Comparison of ENCODE assay signal across 1 cellular context in genomic region chr12:107670999-107671643, GRCh38.
TF ChIP-seq lines count a peak whose summit lies in the region.

No MANE protein-coding gene starts in this region.

TF ChIP-seq in GM12878, 131 proteins besides CTCF, POLR2A, EP300 and RAD21 (continued from another document):
- TF ChIP-seq, protein P1, sequence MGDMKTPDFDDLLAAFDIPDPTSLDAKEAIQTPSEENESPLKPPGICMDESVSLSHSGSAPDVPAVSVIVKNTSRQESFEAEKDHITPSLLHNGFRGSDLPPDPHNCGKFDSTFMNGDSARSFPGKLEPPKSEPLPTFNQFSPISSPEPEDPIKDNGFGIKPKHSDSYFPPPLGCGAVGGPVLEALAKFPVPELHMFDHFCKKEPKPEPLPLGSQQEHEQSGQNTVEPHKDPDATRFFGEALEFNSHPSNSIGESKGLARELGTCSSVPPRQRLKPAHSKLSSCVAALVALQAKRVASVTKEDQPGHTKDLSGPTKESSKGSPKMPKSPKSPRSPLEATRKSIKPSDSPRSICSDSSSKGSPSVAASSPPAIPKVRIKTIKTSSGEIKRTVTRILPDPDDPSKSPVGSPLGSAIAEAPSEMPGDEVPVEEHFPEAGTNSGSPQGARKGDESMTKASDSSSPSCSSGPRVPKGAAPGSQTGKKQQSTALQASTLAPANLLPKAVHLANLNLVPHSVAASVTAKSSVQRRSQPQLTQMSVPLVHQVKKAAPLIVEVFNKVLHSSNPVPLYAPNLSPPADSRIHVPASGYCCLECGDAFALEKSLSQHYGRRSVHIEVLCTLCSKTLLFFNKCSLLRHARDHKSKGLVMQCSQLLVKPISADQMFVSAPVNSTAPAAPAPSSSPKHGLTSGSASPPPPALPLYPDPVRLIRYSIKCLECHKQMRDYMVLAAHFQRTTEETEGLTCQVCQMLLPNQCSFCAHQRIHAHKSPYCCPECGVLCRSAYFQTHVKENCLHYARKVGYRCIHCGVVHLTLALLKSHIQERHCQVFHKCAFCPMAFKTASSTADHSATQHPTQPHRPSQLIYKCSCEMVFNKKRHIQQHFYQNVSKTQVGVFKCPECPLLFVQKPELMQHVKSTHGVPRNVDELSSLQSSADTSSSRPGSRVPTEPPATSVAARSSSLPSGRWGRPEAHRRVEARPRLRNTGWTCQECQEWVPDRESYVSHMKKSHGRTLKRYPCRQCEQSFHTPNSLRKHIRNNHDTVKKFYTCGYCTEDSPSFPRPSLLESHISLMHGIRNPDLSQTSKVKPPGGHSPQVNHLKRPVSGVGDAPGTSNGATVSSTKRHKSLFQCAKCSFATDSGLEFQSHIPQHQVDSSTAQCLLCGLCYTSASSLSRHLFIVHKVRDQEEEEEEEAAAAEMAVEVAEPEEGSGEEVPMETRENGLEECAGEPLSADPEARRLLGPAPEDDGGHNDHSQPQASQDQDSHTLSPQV (IDR thresholded peaks at IDR 0.05), result no peak
- TF ChIP-seq NFXL1 (IDR thresholded peaks at IDR 0.05; ENCODE audit: borderline replicate concordance), result no peak
- TF ChIP-seq CHD1 (IDR thresholded peaks at IDR 0.05; ENCODE audit: low read depth, low read length), result no peak
- TF ChIP-seq SP1 (IDR thresholded peaks at IDR 0.05; ENCODE audit: low read depth, low read length), result no peak
- TF ChIP-seq, protein P2, sequence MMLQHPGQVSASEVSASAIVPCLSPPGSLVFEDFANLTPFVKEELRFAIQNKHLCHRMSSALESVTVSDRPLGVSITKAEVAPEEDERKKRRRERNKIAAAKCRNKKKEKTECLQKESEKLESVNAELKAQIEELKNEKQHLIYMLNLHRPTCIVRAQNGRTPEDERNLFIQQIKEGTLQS (IDR thresholded peaks at IDR 0.05; ENCODE audit: borderline replicate concordance, extremely low read depth, low read depth, low read length), result no peak
- TF ChIP-seq PRDM15 (CRISPR knock-in tag; IDR thresholded peaks at IDR 0.05), result no peak
- TF ChIP-seq RUNX3 (IDR thresholded peaks at IDR 0.05; ENCODE audit: low read length), result no peak
- no peak for TF ChIP-seq MEF2B (IDR thresholded peaks at IDR 0.05; ENCODE audit: partially characterized antibody, poor library complexity, severe bottlenecking)
- peak; percentile 38; the same call in 1 of the 2 replicates for TF ChIP-seq SMARCA5 (IDR thresholded peaks at IDR 0.05)
- no peak for TF ChIP-seq SREBF1 (IDR thresholded peaks at IDR 0.05; ENCODE audit: low read length)
- TF ChIP-seq, protein P3, sequence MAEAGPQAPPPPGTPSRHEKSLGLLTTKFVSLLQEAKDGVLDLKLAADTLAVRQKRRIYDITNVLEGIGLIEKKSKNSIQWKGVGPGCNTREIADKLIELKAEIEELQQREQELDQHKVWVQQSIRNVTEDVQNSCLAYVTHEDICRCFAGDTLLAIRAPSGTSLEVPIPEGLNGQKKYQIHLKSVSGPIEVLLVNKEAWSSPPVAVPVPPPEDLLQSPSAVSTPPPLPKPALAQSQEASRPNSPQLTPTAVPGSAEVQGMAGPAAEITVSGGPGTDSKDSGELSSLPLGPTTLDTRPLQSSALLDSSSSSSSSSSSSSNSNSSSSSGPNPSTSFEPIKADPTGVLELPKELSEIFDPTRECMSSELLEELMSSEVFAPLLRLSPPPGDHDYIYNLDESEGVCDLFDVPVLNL (IDR thresholded peaks at IDR 0.05; ENCODE audit: low read depth, low read length), result no peak
TF ChIP-seq in GM12878: peak in this region for 3.
